11 cellular contexts compared by ENCODE assay signal in the genomic region with DNA sequence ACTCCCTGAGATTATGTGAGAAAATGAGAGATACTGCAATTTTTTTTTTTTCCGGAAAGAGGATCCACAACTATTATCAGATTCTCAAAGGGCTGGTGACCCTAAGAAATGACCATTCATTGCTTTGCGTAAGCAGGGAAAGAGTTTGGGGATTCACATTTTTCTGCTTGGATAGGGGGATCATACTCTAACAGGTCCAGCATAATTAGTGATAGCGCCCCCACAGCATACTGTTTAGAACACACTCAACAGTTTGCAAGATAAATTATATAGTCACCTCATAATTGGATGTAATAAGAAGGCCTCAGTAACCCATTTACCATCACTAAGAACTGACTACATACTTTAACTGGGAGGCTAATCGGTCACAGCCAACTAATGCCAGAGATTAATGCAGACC. TPM values are rescaled to one million over a fixed set of nuclear protein-coding genes. Genes with fewer than 3 reads are reported as not detected.
DNase-seq lines count a peak whose midpoint lies in the region; ATAC-seq, FAIRE-seq and TF ChIP-seq lines count a peak whose summit lies in the region.
"Had no signal": no experiment of that assay in that cellular context is flagged by ENCODE, and none has a peak within 500 bp of the region (broad histone marks: within the 10 kb centered on the region; RNA-seq: fewer than 3 reads in every experiment).

No MANE protein-coding gene starts in this region.

- POLR2A ChIA-PET in activated CD4-positive, alpha-beta T cell treated with anti-CD3 and anti-CD28 coated beads for 36 hours (lab: Charles Lee) = interaction anchor here (0.6 kb wide), 1 partner anchor 11 kb away, joined by 3 read pairs; no protein-coding TSS in a partner anchor
- POLR2A ChIA-PET in PC-9 (lab: Charles Lee; ENCODE audit: unreplicated experiment) = no interaction called here
- POLR2A ChIA-PET in endothelial cell of umbilical vein (lab: Charles Lee) = no interaction called here

- no peak for TF ChIP-seq POLR2A in endothelial cell of umbilical vein (IDR thresholded peaks at IDR 0.05; ENCODE audit: low read depth, low read length)

- no peak for ATAC-seq in activated CD4-positive, alpha-beta T cell treated with anti-CD3 and anti-CD28 coated beads for 36 hours
- no peak for ATAC-seq in stimulated activated effector memory CD8-positive, alpha-beta T cell treated with anti-CD3 and anti-CD28 coated beads, Interleukin-12 subunit alpha, Interleukin-12 subunit beta, amount 100 ng/mL, for 72 hours
- ATAC-seq in GM19023 (IDR thresholded peaks at IDR 0.05; ENCODE audit: unreplicated experiment) = no peak

- H3K27me3 Mint-ChIP-seq in activated CD4-positive, alpha-beta T cell treated with anti-CD3 and anti-CD28 coated beads for 36 hours = no peaks in the 10 kb centered on the region

- H3K9me2 ChIP-seq in PC-9 (ENCODE audit: insufficient read depth) = no peaks in the 10 kb centered on the region

- no peak overlapping the region for H3K9ac ChIP-seq in endothelial cell of umbilical vein (replicated peaks; ENCODE audit: extremely low read depth, insufficient read depth, low read length)

- peak overlapping the region; percentile 98 for H3K4me3 Mint-ChIP-seq in activated CD4-positive, alpha-beta T cell treated with anti-CD3 and anti-CD28 coated beads for 36 hours
- peak overlapping the region; percentile 93 for H3K4me3 Mint-ChIP-seq in stimulated activated effector memory CD8-positive, alpha-beta T cell treated with anti-CD3 and anti-CD28 coated beads, Interleukin-12 subunit alpha, Interleukin-12 subunit beta, amount 100 ng/mL, for 72 hours

- peaks cover 56% of the 10 kb centered on the region for H3K79me2 ChIP-seq in PC-9 (ENCODE audit: low read depth)
- H3K79me2 ChIP-seq in endothelial cell of umbilical vein (ENCODE audit: control insufficient read depth, insufficient read depth, low read length) = peaks cover 46% of the 10 kb centered on the region

- DNase-seq in activated CD4-positive, alpha-beta T cell treated with anti-CD3 and anti-CD28 coated beads for 36 hours = no peak
- DNase-seq in activated CD4-positive, alpha-beta T cell treated with anti-CD3 and anti-CD28 coated beads for 1 hour = no peak
- no peak for DNase-seq in PC-9
- DNase-seq in endothelial cell of umbilical vein (ENCODE audit: low read depth, low spot score) = peak; percentile 30
- no peak for DNase-seq in stimulated activated effector memory CD8-positive, alpha-beta T cell treated with anti-CD3 and anti-CD28 coated beads, Interleukin-12 subunit alpha, Interleukin-12 subunit beta, amount 100 ng/mL, for 72 hours (ENCODE audit: low spot score in 2 of 2)
- DNase-seq in stimulated activated CD8-positive, alpha-beta memory T cell treated with anti-CD3 and anti-CD28 coated beads, Interleukin-4, amount 100 ng/mL, for 48 hours = no peak
- DNase-seq in G401 (ENCODE audit: low spot score) = no peak
- DNase-seq: DMS79, spleen had no signal

- CTCF ChIA-PET in activated CD4-positive, alpha-beta T cell treated with anti-CD3 and anti-CD28 coated beads for 36 hours (lab: Charles Lee) = interaction anchor here (0.5 to 1.6 kb wide), 8 partner anchors 10 to 209 kb away, joined by 3 to 8 read pairs (median 3); no protein-coding TSS in a partner anchor
- CTCF ChIA-PET in PC-9 (lab: Charles Lee) (no interaction called here), endothelial cell of umbilical vein (lab: Charles Lee) (interaction anchor here (0.6 to 2.8 kb wide), 5 partner anchors 14 to 29 kb away, joined by 3 to 9 read pairs (median 3); no protein-coding TSS in a partner anchor)

- H3F3A ChIP-seq in PC-9 (ENCODE audit: insufficient read depth, low read depth) = peaks cover 33% of the 10 kb centered on the region

- H3K4me1 ChIP-seq in PC-9 (replicated peaks; ENCODE audit: insufficient read depth) (peaks cover 18% of the 10 kb centered on the region), endothelial cell of umbilical vein (ENCODE audit: control insufficient read depth, extremely low read depth, insufficient read depth, low read length) (peaks cover 15% of the 10 kb centered on the region)

- H3K27ac Mint-ChIP-seq in activated CD4-positive, alpha-beta T cell treated with anti-CD3 and anti-CD28 coated beads for 36 hours = peak overlapping the region; percentile 96
- peak overlapping the region; percentile 91 for H3K27ac Mint-ChIP-seq in stimulated activated effector memory CD8-positive, alpha-beta T cell treated with anti-CD3 and anti-CD28 coated beads, Interleukin-12 subunit alpha, Interleukin-12 subunit beta, amount 100 ng/mL, for 72 hours

- dilution Hi-C loops in endothelial cell of umbilical vein (cut with MboI; ENCODE audit: extremely low pct_ligation_motif_present, low sequenced_read_pairs) = no loop called here

- intact Hi-C loops in activated CD4-positive, alpha-beta T cell treated with anti-CD3 and anti-CD28 coated beads for 36 hours (cut with DNase I, micrococcal nuclease) = loop anchor here in 1 of 2 experiments (5.0 kb wide), 2 partner anchors 189 to 424 kb away; partner anchors contain the start of gene RIT1
- intact Hi-C loops in PC-9 (cut with micrococcal nuclease; ENCODE audit: unreplicated experiment) = no loop called here
- intact Hi-C loops in endothelial cell of umbilical vein (cut with micrococcal nuclease) = loop anchor here (10.0 kb wide), 1 partner anchor 251 kb away; the partner anchor contains the start of gene MEX3A

- no peaks in the 10 kb centered on the region for H3K9me1 ChIP-seq in endothelial cell of umbilical vein (replicated peaks; ENCODE audit: control insufficient read depth, extremely low read depth, insufficient read depth, low read length)

- no peaks in the 10 kb centered on the region for H3K9me3 Mint-ChIP-seq in activated CD4-positive, alpha-beta T cell treated with anti-CD3 and anti-CD28 coated beads for 36 hours (ENCODE audit: low read depth)
- no peaks in the 10 kb centered on the region for H3K9me3 Mint-ChIP-seq in stimulated activated effector memory CD8-positive, alpha-beta T cell treated with anti-CD3 and anti-CD28 coated beads, Interleukin-12 subunit alpha, Interleukin-12 subunit beta, amount 100 ng/mL, for 72 hours

- BruUV-seq in PC-9 (replicated peaks; lab: Mats Ljungman, UMichigan) = no TSS peak
- no TSS peak for BruUV-seq in endothelial cell of umbilical vein (replicated peaks; lab: Mats Ljungman, UMichigan)

- peak; percentile 49 for FAIRE-seq in endothelial cell of umbilical vein (lab: Jason Lieb, UNC)

- peaks cover 29% of the 10 kb centered on the region for H3K4me1 Mint-ChIP-seq in activated CD4-positive, alpha-beta T cell treated with anti-CD3 and anti-CD28 coated beads for 36 hours
- peaks cover 38% of the 10 kb centered on the region for H3K4me1 Mint-ChIP-seq in stimulated activated effector memory CD8-positive, alpha-beta T cell treated with anti-CD3 and anti-CD28 coated beads, Interleukin-12 subunit alpha, Interleukin-12 subunit beta, amount 100 ng/mL, for 72 hours

- H2AFZ ChIP-seq in PC-9 (no peak overlapping the region), endothelial cell of umbilical vein (ENCODE audit: low read depth, low read length) (no peak overlapping the region)

- peaks cover 37% of the 10 kb centered on the region for H4K20me1 ChIP-seq in PC-9 (ENCODE audit: insufficient read depth)
- no peaks in the 10 kb centered on the region for H4K20me1 ChIP-seq in endothelial cell of umbilical vein (replicated peaks; ENCODE audit: control insufficient read depth, extremely low read depth, insufficient read depth, low read length)

- H3K4me2 ChIP-seq in PC-9 = peak overlapping the region; percentile 97
- peak overlapping the region; percentile 83 for H3K4me2 ChIP-seq in endothelial cell of umbilical vein (ENCODE audit: insufficient read depth, low read length)

- peaks cover 46% of the 10 kb centered on the region for H3K36me3 Mint-ChIP-seq in activated CD4-positive, alpha-beta T cell treated with anti-CD3 and anti-CD28 coated beads for 36 hours (ENCODE audit: low read depth)
- H3K36me3 Mint-ChIP-seq in stimulated activated effector memory CD8-positive, alpha-beta T cell treated with anti-CD3 and anti-CD28 coated beads, Interleukin-12 subunit alpha, Interleukin-12 subunit beta, amount 100 ng/mL, for 72 hours = peaks cover 75% of the 10 kb centered on the region

- H3K27me3 ChIP-seq in PC-9 (ENCODE audit: insufficient read depth, low read depth) = no peaks in the 10 kb centered on the region
- H3K27me3 ChIP-seq in endothelial cell of umbilical vein (ENCODE audit: control insufficient read depth in 2 of 2, insufficient read depth in 2 of 2, low read length in 2 of 2) = no peaks in the 10 kb centered on the region
- H3K27me3 ChIP-seq: spleen had no signal

- H3K27ac ChIP-seq in PC-9 (no peak overlapping the region), endothelial cell of umbilical vein (ENCODE audit: insufficient read depth, low read depth, low read length) (no peak overlapping the region)

- H3K4me3 ChIP-seq in PC-9 (peak overlapping the region; percentile 100), endothelial cell of umbilical vein (replicated peaks in 1 of 3; ENCODE audit: insufficient read depth in 1 of 3, low read depth in 1 of 3, low read length in 3 of 3) (peak overlapping the region in 2 of 3 experiments; percentile 57 to 92)

- TF ChIP-seq CTCF in PC-9 (conservative IDR thresholded peaks at IDR 0.05) (peak; percentile 47; the same call in 1 of the 2 replicates), endothelial cell of umbilical vein (IDR thresholded peaks at IDR 0.05; ENCODE audit: extremely low read depth in 1 of 2, insufficient read depth in 1 of 2, low read depth in 1 of 2, low read length in 2 of 2) (peak; percentile 6 to 23)

- no peaks in the 10 kb centered on the region for H3K9me3 ChIP-seq in PC-9 (ENCODE audit: insufficient read depth, low read depth)
- no peaks in the 10 kb centered on the region for H3K9me3 ChIP-seq in endothelial cell of umbilical vein (replicated peaks; ENCODE audit: control insufficient read depth, insufficient read depth, low read length)
- H3K9me3 ChIP-seq: spleen had no signal

- H3K36me3 ChIP-seq in PC-9 (ENCODE audit: low read depth) (peaks cover 51% of the 10 kb centered on the region), endothelial cell of umbilical vein (ENCODE audit: control insufficient read depth in 2 of 2, extremely low read depth in 1 of 2, insufficient read depth in 2 of 2, low read length in 2 of 2) (peaks cover 14 to 16% of the 10 kb centered on the region in 2 experiments)

- in situ Hi-C loops in G401 (cut with HindIII; ENCODE audit: low sequenced_read_pairs) = no loop called here

RNA-seq across cellular contexts. Expression of gene CCT3, which starts 1.9 kb away (rescaled TPM):
- 100 to 1,000 TPM; 297 to 406 TPM for total RNA-seq in activated CD4-positive, alpha-beta T cell treated with anti-CD3 and anti-CD28 coated beads for 36 hours
- total RNA-seq in PC-9 (2021) (272 and 317 TPM in 2 replicates), endothelial cell of umbilical vein (330 and 367 TPM in 2 replicates)
- 255 and 276 TPM in 2 replicates for polyA plus RNA-seq in endothelial cell of umbilical vein
- 398 and 417 TPM in 2 replicates for polyA plus RNA-seq in endothelial cell of umbilical vein (2011; cell fraction: cytosol; rRNA removed)
- 208 and 265 TPM in 2 replicates for polyA plus RNA-seq in endothelial cell of umbilical vein (2011; cell fraction: nucleus; rRNA removed)
- polyA plus RNA-seq in endothelial cell of umbilical vein (2012) = 267 and 391 TPM in 2 replicates
- 344 and 372 TPM in 2 replicates for polyA minus RNA-seq in endothelial cell of umbilical vein
- polyA minus RNA-seq in endothelial cell of umbilical vein (2011; cell fraction: cytosol; rRNA and poly(A)+ RNA removed) = 436 TPM
- 72.6 and 99.4 TPM in 2 replicates for polyA minus RNA-seq in endothelial cell of umbilical vein (2011; cell fraction: nucleus; rRNA and poly(A)+ RNA removed)
- total RNA-seq in G401 (2014; rRNA removed; shearing (Covaris generic)) = 936 and 1,057 TPM in 2 replicates

RNA-seq across cellular contexts. Expression of gene TSACC, which starts 2.1 kb away (rescaled TPM):
- total RNA-seq in activated CD4-positive, alpha-beta T cell treated with anti-CD3 and anti-CD28 coated beads for 36 hours = under 1 TPM; 0.25 to 0.83 TPM
- total RNA-seq in PC-9 (2021) = 0.75 and 1.3 TPM in 2 replicates
- total RNA-seq in endothelial cell of umbilical vein = 0.69 TPM in 1 of 2 replicates, not detected in the other
- polyA plus RNA-seq in endothelial cell of umbilical vein = 0.38 and 0.94 TPM in 2 replicates
- polyA plus RNA-seq in endothelial cell of umbilical vein (2011; cell fraction: cytosol; rRNA removed) = 0.15 and 0.16 TPM in 2 replicates
- not detected in 2 replicates for polyA plus RNA-seq in endothelial cell of umbilical vein (2011; cell fraction: nucleus; rRNA removed)
- not detected in 2 replicates for polyA plus RNA-seq in endothelial cell of umbilical vein (2012)
- not detected in 2 replicates for polyA minus RNA-seq in endothelial cell of umbilical vein
- polyA minus RNA-seq in endothelial cell of umbilical vein (2011; cell fraction: cytosol; rRNA and poly(A)+ RNA removed) = not detected
- not detected in 2 replicates for polyA minus RNA-seq in endothelial cell of umbilical vein (2011; cell fraction: nucleus; rRNA and poly(A)+ RNA removed)
- total RNA-seq in G401 (2014; rRNA removed; shearing (Covaris generic)) = not detected in 2 replicates
- total RNA-seq: spleen had no signal

RNA-seq across cellular contexts. Expression of gene RHBG, which starts 32.8 kb away (rescaled TPM):
- total RNA-seq in activated CD4-positive, alpha-beta T cell treated with anti-CD3 and anti-CD28 coated beads for 36 hours = not detected
- 1.8 and 4.0 TPM in 2 replicates for total RNA-seq in PC-9 (2021)
- total RNA-seq in endothelial cell of umbilical vein = not detected in 2 replicates
- polyA plus RNA-seq in endothelial cell of umbilical vein = not detected in 2 replicates
- polyA plus RNA-seq in endothelial cell of umbilical vein (2011; cell fraction: cytosol; rRNA removed) = not detected in 2 replicates
- polyA plus RNA-seq in endothelial cell of umbilical vein (2011; cell fraction: nucleus; rRNA removed) = not detected in 2 replicates
- not detected in 2 replicates for polyA plus RNA-seq in endothelial cell of umbilical vein (2012)
- polyA minus RNA-seq in endothelial cell of umbilical vein = not detected in 2 replicates
- polyA minus RNA-seq in endothelial cell of umbilical vein (2011; cell fraction: cytosol; rRNA and poly(A)+ RNA removed) = not detected
- not detected in 2 replicates for polyA minus RNA-seq in endothelial cell of umbilical vein (2011; cell fraction: nucleus; rRNA and poly(A)+ RNA removed)
- total RNA-seq in G401 (2014; rRNA removed; shearing (Covaris generic)) = 0.06 and 3.5 TPM in 2 replicates
- total RNA-seq: HT1080 had no signal

RNA-seq across cellular contexts. Expression of gene VHLL, which starts 37.1 kb away (rescaled TPM):
- under 1 TPM in 1 of 2 experiments, not detected in 1; 0.28 TPM for total RNA-seq in activated CD4-positive, alpha-beta T cell treated with anti-CD3 and anti-CD28 coated beads for 36 hours
- total RNA-seq in PC-9 (2021) = not detected in 2 replicates
- total RNA-seq in endothelial cell of umbilical vein = 0.73 TPM in 1 of 2 replicates, not detected in the other
- not detected in 2 replicates for polyA plus RNA-seq in endothelial cell of umbilical vein
- 0.11 TPM in 1 of 2 replicates, not detected in the other for polyA plus RNA-seq in endothelial cell of umbilical vein (2011; cell fraction: cytosol; rRNA removed)
- polyA plus RNA-seq in endothelial cell of umbilical vein (2011; cell fraction: nucleus; rRNA removed) = 0.27 TPM in 1 of 2 replicates, not detected in the other
- polyA plus RNA-seq in endothelial cell of umbilical vein (2012) = not detected in 2 replicates
- 0.76 TPM in 1 of 2 replicates, not detected in the other for polyA minus RNA-seq in endothelial cell of umbilical vein
- not detected for polyA minus RNA-seq in endothelial cell of umbilical vein (2011; cell fraction: cytosol; rRNA and poly(A)+ RNA removed)
- polyA minus RNA-seq in endothelial cell of umbilical vein (2011; cell fraction: nucleus; rRNA and poly(A)+ RNA removed) = not detected in 2 replicates
- not detected in 2 replicates for total RNA-seq in G401 (2014; rRNA removed; shearing (Covaris generic))
- total RNA-seq: HT1080, spleen had no signal
- polyA plus RNA-seq: spleen had no signal

RNA-seq across cellular contexts. Expression of gene GLMP, which starts 40.8 kb away (rescaled TPM):
- 10 to 100 TPM; 10.8 to 12.1 TPM for total RNA-seq in activated CD4-positive, alpha-beta T cell treated with anti-CD3 and anti-CD28 coated beads for 36 hours
- total RNA-seq in PC-9 (2021) (27.8 and 29.2 TPM in 2 replicates), endothelial cell of umbilical vein (83.3 and 84.3 TPM in 2 replicates)
- polyA plus RNA-seq in endothelial cell of umbilical vein = 109 and 136 TPM in 2 replicates
- 58.5 and 61.2 TPM in 2 replicates for polyA plus RNA-seq in endothelial cell of umbilical vein (2011; cell fraction: cytosol; rRNA removed)
- polyA plus RNA-seq in endothelial cell of umbilical vein (2011; cell fraction: nucleus; rRNA removed) = 31.9 and 43.5 TPM in 2 replicates
- polyA plus RNA-seq in endothelial cell of umbilical vein (2012) = 75.5 TPM in 2 replicates
- 44.3 and 53.0 TPM in 2 replicates for polyA minus RNA-seq in endothelial cell of umbilical vein
- 10.9 TPM for polyA minus RNA-seq in endothelial cell of umbilical vein (2011; cell fraction: cytosol; rRNA and poly(A)+ RNA removed)
- 12.9 and 14.8 TPM in 2 replicates for polyA minus RNA-seq in endothelial cell of umbilical vein (2011; cell fraction: nucleus; rRNA and poly(A)+ RNA removed)
- 0.92 and 3.3 TPM in 2 replicates for total RNA-seq in G401 (2014; rRNA removed; shearing (Covaris generic))
